ENCODE assay signal across 13 cellular contexts in the genomic region with DNA sequence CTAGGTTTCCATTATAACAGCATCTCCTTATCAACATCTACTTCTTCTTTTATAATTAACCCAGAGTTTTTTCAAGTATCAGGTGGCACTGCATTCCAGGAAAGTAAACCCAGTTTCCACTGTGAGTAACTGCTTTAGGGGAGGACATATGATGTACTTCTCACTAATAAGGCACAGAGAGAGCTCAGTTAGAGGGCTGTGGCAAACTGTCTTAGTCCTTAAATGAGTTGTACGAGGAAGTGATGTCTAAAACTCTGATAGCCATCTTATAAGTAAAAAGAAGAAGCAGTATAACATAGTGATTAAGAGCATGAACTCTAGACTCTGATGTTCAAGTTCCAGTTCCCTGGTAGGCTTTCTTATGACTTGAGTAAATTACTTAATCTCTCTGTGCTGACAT. TPM values are rescaled to one million over a fixed set of nuclear protein-coding genes. Genes with fewer than 3 reads are reported as not detected.
DNase-seq lines count a peak whose midpoint lies in the region; ATAC-seq and TF ChIP-seq lines count a peak whose summit lies in the region.
"Had no signal": no experiment of that assay in that cellular context is flagged by ENCODE, and none has a peak within 500 bp of the region (broad histone marks: within the 10 kb centered on the region; RNA-seq: fewer than 3 reads in every experiment).

No MANE protein-coding gene starts in this region.

- no peaks in the 10 kb centered on the region for H3K36me3 Mint-ChIP-seq in activated CD4-positive, alpha-beta memory T cell treated with anti-CD3 and anti-CD28 coated beads, Interleukin-2, amount 10 ng/mL, durations not matched to agents 7 days and 5 days (ENCODE audit: low read depth)
- H3K36me3 Mint-ChIP-seq in MCF 10A (ENCODE audit: insufficient read depth, unreplicated experiment), result no peaks in the 10 kb centered on the region
- H3K36me3 Mint-ChIP-seq: CD14-positive monocyte had no signal

- peaks cover 5% of the 10 kb centered on the region for H3K27me3 Mint-ChIP-seq in activated CD4-positive, alpha-beta memory T cell treated with anti-CD3 and anti-CD28 coated beads, Interleukin-2, amount 10 ng/mL, durations not matched to agents 7 days and 5 days
- H3K27me3 Mint-ChIP-seq in MCF 10A (ENCODE audit: insufficient read depth, unreplicated experiment), result no peaks in the 10 kb centered on the region
- H3K27me3 Mint-ChIP-seq: central memory CD8-positive, alpha-beta T cell had no signal

- TF ChIP-seq POLR2A in testis (IDR thresholded peaks at IDR 0.05), result no peak

- CTCF ChIA-PET in activated CD4-positive, alpha-beta memory T cell treated with anti-CD3 and anti-CD28 coated beads, Interleukin-2, amount 10 ng/mL, durations not matched to agents 7 days and 5 days (lab: Charles Lee), result interaction anchor here (2.4 kb wide), 1 partner anchor 16 kb away, joined by 12 read pairs; no protein-coding TSS in a partner anchor
- CTCF ChIA-PET in MCF 10A (lab: Yijun Ruan, JAX), result interaction anchor here (0.6 to 2.3 kb wide), 10 partner anchors 11 to 1183 kb away, joined by 3 to 18 read pairs (median 4); no protein-coding TSS in a partner anchor

- DNase-seq in GM10266 (ENCODE audit: extremely low spot score) (peak; percentile 15), HT-29 (ENCODE audit: low spot score) (no peak), midbrain (lab: John Stamatoyannopoulos, UW) (no peak), MCF 10A (ENCODE audit: unreplicated experiment) (no peak), testis (no peak)
- peak; percentile 16 for DNase-seq in activated CD4-positive, alpha-beta memory T cell treated with anti-CD3 and anti-CD28 coated beads, Interleukin-2, amount 10 ng/mL, durations not matched to agents 7 days and 5 days
- DNase-seq: H9, NCI-H2227 treated with DMSO at 0.1 percent for 48 hours, upper lobe of left lung had no signal

- no peaks in the 10 kb centered on the region for H3K36me3 ChIP-seq in testis (ENCODE audit: low read depth, missing control alignments)
- H3K36me3 ChIP-seq: upper lobe of left lung had no signal

- ATAC-seq in GM19452 (IDR thresholded peaks at IDR 0.05; ENCODE audit: unreplicated experiment) (peak; percentile 62), HG03159 (IDR thresholded peaks at IDR 0.05; ENCODE audit: unreplicated experiment) (peak; percentile 84)

- POLR2A ChIA-PET in activated CD4-positive, alpha-beta memory T cell treated with anti-CD3 and anti-CD28 coated beads, Interleukin-2, amount 10 ng/mL, durations not matched to agents 7 days and 5 days (lab: Charles Lee), result no interaction called here
- POLR2A ChIA-PET in MCF 10A (lab: Yijun Ruan, JAX), result interaction anchor here (0.9 to 1.9 kb wide), 5 partner anchors 10 to 90 kb away, joined by 3 to 9 read pairs (median 5); a partner anchor contains a TSS

- no peak overlapping the region for H3K27ac ChIP-seq in testis
- H3K27ac ChIP-seq: upper lobe of left lung had no signal

- H3K4me1 Mint-ChIP-seq in activated CD4-positive, alpha-beta memory T cell treated with anti-CD3 and anti-CD28 coated beads, Interleukin-2, amount 10 ng/mL, durations not matched to agents 7 days and 5 days, result peaks cover 31% of the 10 kb centered on the region
- peaks cover 7% of the 10 kb centered on the region for H3K4me1 Mint-ChIP-seq in MCF 10A (ENCODE audit: insufficient read depth, unreplicated experiment)
- H3K4me1 Mint-ChIP-seq: central memory CD8-positive, alpha-beta T cell; H9 had no signal

- no peaks in the 10 kb centered on the region for H3K9me3 ChIP-seq in testis
- H3K9me3 ChIP-seq: upper lobe of left lung had no signal

- H3K4me1 ChIP-seq in testis, result no peaks in the 10 kb centered on the region
- H3K4me1 ChIP-seq: upper lobe of left lung had no signal

- peak overlapping the region; percentile 60 for H3K27ac Mint-ChIP-seq in activated CD4-positive, alpha-beta memory T cell treated with anti-CD3 and anti-CD28 coated beads, Interleukin-2, amount 10 ng/mL, durations not matched to agents 7 days and 5 days
- H3K27ac Mint-ChIP-seq in MCF 10A (ENCODE audit: low read depth, unreplicated experiment), result no peak overlapping the region
- H3K27ac Mint-ChIP-seq: H9 had no signal

- BruUV-seq in MCF 10A (replicated peaks; lab: Mats Ljungman, UMichigan), result no TSS peak

- WGBS in testis, 2 donors, result 69 to 77% methylated on average over 1 of the region's 1 CpG

- no peaks in the 10 kb centered on the region for H3K27me3 ChIP-seq in testis
- H3K27me3 ChIP-seq: upper lobe of left lung had no signal

- H3K4me3 ChIP-seq in testis, result no peak overlapping the region
- H3K4me3 ChIP-seq: upper lobe of left lung had no signal

- intact Hi-C loops in MCF 10A (cut with micrococcal nuclease) (loop anchor here (5.0 kb wide), 1 partner anchor 43 kb away; no protein-coding TSS in a partner anchor), testis (cut with DNase I; ENCODE audit: low total_unique reads) (no loop called here)

- no peak for TF ChIP-seq CTCF in GM10266 (IDR thresholded peaks at IDR 0.05; ENCODE audit: control insufficient read depth, insufficient read depth, low read depth, missing control alignments)
- TF ChIP-seq CTCF in MCF 10A (IDR thresholded peaks at IDR 0.05; ENCODE audit: unreplicated experiment), result no peak
- TF ChIP-seq CTCF in testis (IDR thresholded peaks at IDR 0.05), result no peak

- no peaks in the 10 kb centered on the region for H3K9me3 Mint-ChIP-seq in activated CD4-positive, alpha-beta memory T cell treated with anti-CD3 and anti-CD28 coated beads, Interleukin-2, amount 10 ng/mL, durations not matched to agents 7 days and 5 days
- no peaks in the 10 kb centered on the region for H3K9me3 Mint-ChIP-seq in MCF 10A (ENCODE audit: unreplicated experiment)
- H3K9me3 Mint-ChIP-seq: central memory CD8-positive, alpha-beta T cell; H9 had no signal

- H3K4me3 Mint-ChIP-seq in activated CD4-positive, alpha-beta memory T cell treated with anti-CD3 and anti-CD28 coated beads, Interleukin-2, amount 10 ng/mL, durations not matched to agents 7 days and 5 days, result no peak overlapping the region
- H3K4me3 Mint-ChIP-seq in MCF 10A (ENCODE audit: unreplicated experiment), result no peak overlapping the region
- H3K4me3 Mint-ChIP-seq: CD14-positive monocyte; central memory CD8-positive, alpha-beta T cell; H9 had no signal

RNA-seq across cellular contexts. Expression of a gene that starts 58.7 kb away (rescaled TPM):
- under 1 TPM; 0.13 to 0.18 TPM for total RNA-seq in activated CD4-positive, alpha-beta memory T cell treated with anti-CD3 and anti-CD28 coated beads, Interleukin-2, amount 10 ng/mL, durations not matched to agents 7 days and 5 days
- 7.9 and 12.9 TPM in 2 replicates for total RNA-seq in HT-29 (2014; rRNA removed; shearing (Covaris generic))
- 6.0 and 17.6 TPM in 2 replicates for total RNA-seq in MCF 10A (2022)
- 1 to 10 TPM in 1 of 2 donors, under 1 TPM in 1; 0.19 to 1.0 TPM for total RNA-seq in testis
- polyA plus RNA-seq in testis (ENCODE audit: insufficient read depth, low read depth, low replicate concordance), result 0.75 TPM

Comparison
In these comparisons a context has a peak if more than half of its experiments do, and no peak if none do; other contexts are left out.
1. DNase-seq: peak in GM10266 (single experiment) and activated CD4-positive, alpha-beta memory T cell treated with anti-CD3 and anti-CD28 coated beads, Interleukin-2, amount 10 ng/mL, durations not matched to agents 7 days and 5 days (single experiment); none in HT-29 (single experiment), midbrain (single experiment), MCF 10A (single experiment) and testis (single experiment).